ENCODE assay signal across 11 cellular contexts in the genomic region with DNA sequence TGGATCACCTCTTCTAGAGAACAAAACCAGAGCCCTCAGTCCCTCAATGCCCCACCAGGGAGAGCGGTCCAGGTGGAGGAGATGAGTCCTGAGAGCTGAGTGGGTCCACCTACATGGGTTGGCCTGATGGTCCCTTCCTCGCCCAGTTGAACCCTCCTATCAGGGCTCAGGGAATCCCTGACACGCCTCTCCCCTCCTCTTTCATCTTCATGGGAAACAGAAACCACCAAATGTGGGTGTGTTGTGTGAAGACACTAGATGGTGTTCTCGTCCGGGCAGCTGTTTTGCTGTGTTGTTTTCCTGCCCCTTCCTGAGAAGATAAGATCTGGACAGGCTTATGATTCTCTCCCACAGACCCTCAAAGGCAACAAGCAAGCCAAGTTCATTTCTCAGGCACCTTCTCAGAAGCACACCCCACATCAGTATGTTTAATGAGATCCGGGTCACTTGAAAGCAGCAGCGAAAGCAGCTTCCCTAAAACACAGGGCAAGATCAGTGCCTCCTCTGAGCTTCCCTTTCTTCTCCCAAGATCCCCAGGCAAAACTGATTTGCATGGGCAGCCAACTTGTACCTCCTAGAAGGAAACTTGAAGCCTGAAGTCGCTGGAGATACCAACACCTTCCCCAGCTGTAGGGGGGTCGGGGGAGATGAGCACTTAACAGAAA. TPM values are rescaled to one million over a fixed set of nuclear protein-coding genes. Genes with fewer than 3 reads are reported as not detected.
DNase-seq lines count a peak whose midpoint lies in the region; ATAC-seq and TF ChIP-seq lines count a peak whose summit lies in the region.
"Had no signal": no experiment of that assay in that cellular context is flagged by ENCODE, and none has a peak within 500 bp of the region (broad histone marks: within the 10 kb centered on the region; RNA-seq: fewer than 3 reads in every experiment).

No MANE protein-coding gene starts in this region.

- no peaks in the 10 kb centered on the region for H3K9me3 Mint-ChIP-seq in activated naive CD8-positive, alpha-beta T cell treated with anti-CD3 and anti-CD28 coated beads for 36 hours
- no peaks in the 10 kb centered on the region for H3K9me3 Mint-ChIP-seq in H9

- no peak overlapping the region for H3K23ac ChIP-seq in H9 (ENCODE audit: insufficient read length, low read depth, low read length)

- H2BK20ac ChIP-seq in H9 (ENCODE audit: low read depth, low read length, poor library complexity, severe bottlenecking) = no peak overlapping the region

- no peak overlapping the region for H2BK120ac ChIP-seq in H9 (ENCODE audit: low read depth, low read length, poor library complexity, severe bottlenecking)

- no peaks in the 10 kb centered on the region for H3K27me3 ChIP-seq in H9 (ENCODE audit: insufficient read depth, low read length)
- H3K27me3 ChIP-seq: sigmoid colon, upper lobe of left lung had no signal

- H3K4me1 Mint-ChIP-seq in activated naive CD8-positive, alpha-beta T cell treated with anti-CD3 and anti-CD28 coated beads for 36 hours = peaks cover 50% of the 10 kb centered on the region
- H3K4me1 Mint-ChIP-seq in H9 = peaks cover 16 to 19% of the 10 kb centered on the region in 2 experiments

- peaks cover 1% of the 10 kb centered on the region for H3K36me3 Mint-ChIP-seq in activated naive CD8-positive, alpha-beta T cell treated with anti-CD3 and anti-CD28 coated beads for 36 hours
- H3K36me3 Mint-ChIP-seq in H9 (ENCODE audit: insufficient read depth in 1 of 3, low read depth in 3 of 3) = no peaks in the 10 kb centered on the region; a peak in 1 of 7 replicates

- no peak overlapping the region for H2BK12ac ChIP-seq in H9 (ENCODE audit: insufficient read length, low read depth, low read length)

- H3K4me3 Mint-ChIP-seq in activated naive CD8-positive, alpha-beta T cell treated with anti-CD3 and anti-CD28 coated beads for 36 hours = no peak overlapping the region
- no peak overlapping the region for H3K4me3 Mint-ChIP-seq in H9

- no peaks in the 10 kb centered on the region for H3K9me3 ChIP-seq in H9 (ENCODE audit: control insufficient read depth, low read depth, low read length)
- H3K9me3 ChIP-seq: sigmoid colon, upper lobe of left lung had no signal

- no peak overlapping the region for H3K4me2 ChIP-seq in H9 (ENCODE audit: insufficient read depth, insufficient read length, low read length)

- ATAC-seq in GM19455 (IDR thresholded peaks at IDR 0.05; ENCODE audit: unreplicated experiment) (peak; percentile 40), HG03354 (IDR thresholded peaks at IDR 0.05; ENCODE audit: poor library complexity, severe bottlenecking, unreplicated experiment) (peak; percentile 11)

- peak overlapping the region; percentile 6 for H3K4me3 ChIP-seq in GM12875 (ENCODE audit: low read depth, low read length)
- H3K4me3 ChIP-seq: sigmoid colon, upper lobe of left lung had no signal

- H3K14ac ChIP-seq in H9 (ENCODE audit: insufficient read depth, low read length) = no peak overlapping the region

- no peaks in the 10 kb centered on the region for H3K79me1 ChIP-seq in H9 (ENCODE audit: insufficient read depth, low read depth, low read length, poor library complexity, severe bottlenecking)

- H3K27ac Mint-ChIP-seq in activated naive CD8-positive, alpha-beta T cell treated with anti-CD3 and anti-CD28 coated beads for 36 hours = peak overlapping the region; percentile 44
- no peak overlapping the region for H3K27ac Mint-ChIP-seq in H9

- H4K5ac ChIP-seq in H9 (ENCODE audit: insufficient read length, low read depth, low read length) = no peak overlapping the region

- H4K20me1 ChIP-seq in H9 (ENCODE audit: control insufficient read depth, insufficient read depth, insufficient read length) = no peaks in the 10 kb centered on the region

- no peak overlapping the region for H3T11ph ChIP-seq in H9 (ENCODE audit: low read length)

- no peak overlapping the region for H2BK5ac ChIP-seq in H9 (ENCODE audit: insufficient read length, low read length)

- H3K23me2 ChIP-seq in H9 (ENCODE audit: insufficient read length, low read depth, low read length, poor library complexity, severe bottlenecking) = no peaks in the 10 kb centered on the region

- no peak overlapping the region for H3K9ac ChIP-seq in H9 (ENCODE audit: extremely low read depth, insufficient read length, low read length)

- H3K4ac ChIP-seq in H9 (ENCODE audit: low read depth, low read length) = no peak overlapping the region

- no peaks in the 10 kb centered on the region for H3K79me2 ChIP-seq in H9 (ENCODE audit: insufficient read depth, low read length)

- no CpG with 5 or more reads among the region's 9 CpGs for WGBS in H9 (ENCODE audit: extremely low coverage, insufficient read length, low lambda C conversion rate)

- no peak for DNase-seq in activated naive CD8-positive, alpha-beta T cell treated with anti-CD3 and anti-CD28 coated beads for 36 hours
- DNase-seq in MV-4-11 (lab: John Stamatoyannopoulos, UW) (no peak), ureter (ENCODE audit: low spot score) (no peak), H9 (no peak), ACHN (no peak)
- DNase-seq: NCI-H1417, sigmoid colon, upper lobe of left lung had no signal

- in situ Hi-C loops in ACHN (cut with HindIII; ENCODE audit: low pct_ligation_motif_present, low pct_unique_long_range_greater_than_20kb, low sequenced_read_pairs) = no loop called here

- no peaks in the 10 kb centered on the region for H3K27me3 Mint-ChIP-seq in activated naive CD8-positive, alpha-beta T cell treated with anti-CD3 and anti-CD28 coated beads for 36 hours
- no peaks in the 10 kb centered on the region for H3K27me3 Mint-ChIP-seq in H9 (ENCODE audit: low read depth)

- no peak overlapping the region for H2AFZ ChIP-seq in H9 (ENCODE audit: low read length)

- no peak overlapping the region for H3K56ac ChIP-seq in H9 (ENCODE audit: insufficient read length, low read depth, low read length)

- no peak overlapping the region for H4K91ac ChIP-seq in H9 (ENCODE audit: insufficient read length, low read depth, low read length)

- H3K27ac ChIP-seq in H9 (ENCODE audit: insufficient read length, low read depth, low read length) = no peak overlapping the region
- H3K27ac ChIP-seq: sigmoid colon, upper lobe of left lung had no signal

- TF ChIP-seq CTCF in GM12875 (IDR thresholded peaks at IDR 0.05; ENCODE audit: borderline replicate concordance, insufficient read depth, low read depth, low read length) (no peak), H9 (conservative IDR thresholded peaks at IDR 0.05) (no peak)

- no peak overlapping the region for H4K8ac ChIP-seq in H9 (replicated peaks; ENCODE audit: insufficient read length, low read depth, low read length)

- no peak overlapping the region for H3K18ac ChIP-seq in H9 (ENCODE audit: insufficient read length, low read depth, low read length)

- no peak overlapping the region for H2BK15ac ChIP-seq in H9 (ENCODE audit: low read depth, low read length)

- H2AK5ac ChIP-seq in H9 (ENCODE audit: insufficient read length, low read length) = no peak overlapping the region

- H3K4me1 ChIP-seq in H9 (ENCODE audit: insufficient read depth, low read length) = no peaks in the 10 kb centered on the region

RNA-seq across cellular contexts. Expression of gene POU2AF1, which starts 35.3 kb away (rescaled TPM):
- 1 to 10 TPM; 3.0 to 3.5 TPM for total RNA-seq in activated naive CD8-positive, alpha-beta T cell treated with anti-CD3 and anti-CD28 coated beads for 36 hours
- total RNA-seq in ureter = 21.7 TPM
- total RNA-seq in H9 (2021) = not detected in 2 replicates
